ENCODE assay signal across 16 cellular contexts in genomic region chr15:41564286-41564959, GRCh38. TPM values are rescaled to one million over a fixed set of nuclear protein-coding genes. Genes with fewer than 3 reads are reported as not detected.
DNase-seq lines count a peak whose midpoint lies in the region; ATAC-seq and TF ChIP-seq lines count a peak whose summit lies in the region.
"Had no signal": no experiment of that assay in that cellular context is flagged by ENCODE, and none has a peak within 500 bp of the region (broad histone marks: within the 10 kb centered on the region; RNA-seq: fewer than 3 reads in every experiment).

No MANE protein-coding gene starts in this region.

- peak overlapping the region in 1 of 5 donors; percentile 37 for H3K27ac ChIP-seq in adrenal gland
- H3K27ac ChIP-seq in iPS-20b (ENCODE audit: low read length): peak overlapping the region; percentile 41
- H3K27ac ChIP-seq: foreskin keratinocyte had no signal

- peak overlapping the region; percentile 26; the same call in 1 of the 2 replicates for H3K9ac ChIP-seq in iPS-20b (ENCODE audit: low read depth, low read length)

- H3K36me3 ChIP-seq in adrenal gland (replicated peaks in 1 of 2) (no peaks in the 10 kb centered on the region), iPS-20b (ENCODE audit: insufficient read depth, low read depth, low read length) (peaks cover 49% of the 10 kb centered on the region)

- H3K4me1 ChIP-seq in adrenal gland (replicated peaks in 1 of 2) (peaks cover 10 to 16% of the 10 kb centered on the region in 2 donors), iPS-20b (ENCODE audit: insufficient read depth, low read length) (peaks cover 80% of the 10 kb centered on the region)
- H3K4me1 ChIP-seq: foreskin keratinocyte had no signal

- no peak for TF ChIP-seq POLR2A in adrenal gland (IDR thresholded peaks at IDR 0.05)

- no peaks in the 10 kb centered on the region for H3K27me3 ChIP-seq in adrenal gland
- peaks cover 8% of the 10 kb centered on the region; the same call in 1 of the 2 replicates for H3K27me3 ChIP-seq in iPS-20b (ENCODE audit: insufficient read depth, low read length)

- 24 to 52% (median 26%) methylated on average over 5 to 7 of the region's 7 CpGs for WGBS in adrenal gland, 4 donors

- ATAC-seq in sciatic nerve (peak; percentile 15), HG03175 (IDR thresholded peaks at IDR 0.05; ENCODE audit: unreplicated experiment) (no peak)
- ATAC-seq: activated CD8-positive, alpha-beta memory T cell treated with anti-CD3 and anti-CD28 coated beads, Interleukin-2, amount 10 ng/mL, durations not matched to agents 7 days and 5 days; foreskin keratinocyte; mucosa of descending colon; stimulated activated naive CD8-positive, alpha-beta T cell treated with anti-CD3 and anti-CD28 coated beads, Interleukin-15, Interleukin-2, amounts not matched to agents 100 U/mL and 50 U/mL, for 24 hours had no signal

- DNase-seq in NCI-H2196 treated with DMSO at 0.1 percent for 48 hours (lab: John Stamatoyannopoulos, UW; ENCODE audit: unreplicated experiment) (peak; percentile 13), adrenal gland (peak; percentile 57 to 84 (median 75)), sciatic nerve (ENCODE audit: low spot score) (no peak), UCSD-AML1 (lab: John Stamatoyannopoulos, UW; ENCODE audit: unreplicated experiment) (no peak)
- DNase-seq in NK-92 treated with Interleukin-12 subunit alpha and Interleukin-12 subunit beta, amount 100 ng/mL, for 24 hours (lab: John Stamatoyannopoulos, UW): no peak
- DNase-seq: activated CD8-positive, alpha-beta memory T cell treated with anti-CD3 and anti-CD28 coated beads, Interleukin-2, amount 10 ng/mL, durations not matched to agents 7 days and 5 days; central memory CD4-positive, alpha-beta T cell; DND-41; foreskin keratinocyte; mucosa of descending colon; NCI-H187; stimulated activated CD4-positive, alpha-beta T cell treated with anti-CD3 and anti-CD28 coated beads, Interleukin-15, amount 100 ng/mL, for 24 hours; stimulated activated naive CD8-positive, alpha-beta T cell treated with anti-CD3 and anti-CD28 coated beads, Interleukin-15, Interleukin-2, amounts not matched to agents 100 U/mL and 50 U/mL, for 24 hours had no signal

- H3K4me3 ChIP-seq in adrenal gland (no peak overlapping the region), iPS-20b (ENCODE audit: low read length) (no peak overlapping the region; the same call in 1 of the 2 replicates)
- H3K4me3 ChIP-seq: HAP-1, mucosa of descending colon had no signal

- no peak for TF ChIP-seq CTCF in adrenal gland (IDR thresholded peaks at IDR 0.05)

- no peaks in the 10 kb centered on the region for H3K9me3 ChIP-seq in adrenal gland (replicated peaks in 1 of 3)
- no peaks in the 10 kb centered on the region for H3K9me3 ChIP-seq in iPS-20b (ENCODE audit: insufficient read depth, low read depth, low read length)
- H3K9me3 ChIP-seq: HAP-1, mucosa of descending colon had no signal

- intact Hi-C loops in adrenal gland (cut with DNase I): loop anchor here in 1 of 2 donors (10.0 kb wide), 1 partner anchor 80 kb away; no protein-coding TSS in a partner anchor
- intact Hi-C loops in sciatic nerve (cut with DNase I): loop anchor here (10.0 kb wide), 1 partner anchor 250 kb away; no protein-coding TSS in a partner anchor

RNA-seq across cellular contexts. Expression of gene TYRO3, which starts 5.4 kb away (rescaled TPM):
- 10 to 100 TPM in 6 of 8 donors, 1 to 10 TPM in 2; 9.0 to 23.1 (median 16.9) TPM for total RNA-seq in adrenal gland
- polyA plus RNA-seq in adrenal gland: 10 to 100 TPM in 2 of 3 donors, 1 to 10 TPM in 1; 8.8 to 19.0 (median 12.3) TPM
- total RNA-seq in sciatic nerve: 36.9 TPM

RNA-seq across cellular contexts. Expression of gene RPAP1, which starts 20.4 kb away (rescaled TPM):
- 10 to 100 TPM; 18.6 to 44.5 (median 32.0) TPM for total RNA-seq in adrenal gland
- 10 to 100 TPM; 13.0 to 25.3 (median 15.6) TPM for polyA plus RNA-seq in adrenal gland
- total RNA-seq in sciatic nerve: 30.0 TPM

RNA-seq across cellular contexts. Expression of gene LTK, which starts 50.8 kb away (rescaled TPM):
- total RNA-seq in adrenal gland (1 to 10 TPM in 3 of 8 donors, under 1 TPM in 5; 0.12 to 2.3 (median 0.66) TPM), sciatic nerve (1.1 TPM)
- 1 to 10 TPM in 2 of 3 donors, under 1 TPM in 1; 0.13 to 1.3 (median 1.2) TPM for polyA plus RNA-seq in adrenal gland
- total RNA-seq: foreskin keratinocyte had no signal
- polyA plus RNA-seq: foreskin keratinocyte had no signal

Comparison
In these comparisons a context has a peak if more than half of its experiments do, and no peak if none do; other contexts are left out.
1. DNase-seq: peak in NCI-H2196 treated with DMSO at 0.1 percent for 48 hours (single experiment) and adrenal gland (7 of 7); none in sciatic nerve (single experiment), NK-92 treated with Interleukin-12 subunit alpha and Interleukin-12 subunit beta, amount 100 ng/mL, for 24 hours (single experiment) and UCSD-AML1 (single experiment).